ENCODE assay signal across 19 cellular contexts in the genomic region with DNA sequence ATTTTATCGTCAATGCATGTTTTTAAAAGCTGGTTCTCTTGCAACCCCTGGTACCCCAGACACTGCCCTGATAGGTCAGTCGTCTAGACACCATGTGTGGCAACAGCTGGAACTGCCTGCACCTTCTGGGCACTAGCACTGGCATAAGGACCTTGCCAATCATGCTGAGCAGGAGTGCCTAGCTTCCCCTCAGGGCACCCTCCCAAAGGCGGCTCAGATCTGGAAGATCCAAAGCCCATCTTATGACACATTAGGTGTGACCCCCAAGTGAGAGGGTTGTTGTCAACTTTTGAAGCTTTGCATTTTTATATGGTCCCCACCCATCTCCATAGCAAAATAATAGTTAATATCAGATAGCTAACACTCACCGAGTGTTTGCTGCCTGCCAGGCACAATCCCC. TPM values are rescaled to one million over a fixed set of nuclear protein-coding genes. Genes with fewer than 3 reads are reported as not detected.
DNase-seq lines count a peak whose midpoint lies in the region; ATAC-seq and TF ChIP-seq lines count a peak whose summit lies in the region.
"Had no signal": no experiment of that assay in that cellular context is flagged by ENCODE, and none has a peak within 500 bp of the region (broad histone marks: within the 10 kb centered on the region; RNA-seq: fewer than 3 reads in every experiment).

No MANE protein-coding gene starts in this region.

- TF ChIP-seq CTCF in coronary artery (IDR thresholded peaks at IDR 0.05) (no peak), foreskin keratinocyte (conservative IDR thresholded peaks at IDR 0.05) (no peak)

- ATAC-seq in foreskin keratinocyte: no peak

- H3K4me1 ChIP-seq in foreskin keratinocyte: no peaks in the 10 kb centered on the region
- H3K4me1 ChIP-seq: BE2C, HAP-1 had no signal

- peak; percentile 84 for DNase-seq in DMS 273 (lab: John Stamatoyannopoulos, UW; ENCODE audit: unreplicated experiment)
- peak; percentile 45 for DNase-seq in DMS 273 treated with DMSO at 0.1 percent for 48 hours (lab: John Stamatoyannopoulos, UW)
- DNase-seq in coronary artery (ENCODE audit: low spot score): peak; percentile 47
- DNase-seq in ureter (ENCODE audit: low spot score): peak; percentile 12
- no peak for DNase-seq in NCI-H2227 (lab: John Stamatoyannopoulos, UW; ENCODE audit: unreplicated experiment)
- no peak for DNase-seq in NCI-H1092 (lab: John Stamatoyannopoulos, UW)
- no peak for DNase-seq in foreskin keratinocyte
- DNase-seq: ACHN; BE2C; C1 segment of cervical spinal cord; CD4-positive, CD25-positive, alpha-beta regulatory T cell; CD8-positive, alpha-beta memory T cell; COR-L47; DMS153; DMS79; GDM1; GM23248 had no signal

- H3K27me3 ChIP-seq in foreskin keratinocyte: no peaks in the 10 kb centered on the region
- H3K27me3 ChIP-seq: BE2C had no signal

- H3K27ac ChIP-seq in coronary artery (no peak overlapping the region), foreskin keratinocyte (no peak overlapping the region)
- H3K27ac ChIP-seq: GM23248, HL-60 had no signal

- H3K4me3 ChIP-seq in coronary artery: no peak overlapping the region
- H3K4me3 ChIP-seq: GM23248, HAP-1 had no signal

RNA-seq across cellular contexts. Expression of gene EXOC8, which starts 26.0 kb away (rescaled TPM):
- total RNA-seq in ureter: 13.3 TPM
- total RNA-seq in foreskin keratinocyte: 13.5 and 14.8 TPM in 2 replicates
- polyA plus RNA-seq in foreskin keratinocyte: 3.0 and 3.3 TPM in 2 replicates

RNA-seq across cellular contexts. Expression of gene SPRTN, which starts 26.4 kb away (rescaled TPM):
- total RNA-seq in ureter: 10.9 TPM
- 22.0 and 23.3 TPM in 2 replicates for total RNA-seq in foreskin keratinocyte
- 7.3 and 7.6 TPM in 2 replicates for polyA plus RNA-seq in foreskin keratinocyte

Comparison
In these comparisons a context has a peak if more than half of its experiments do, and no peak if none do; other contexts are left out.
1. DNase-seq: peak in DMS 273 (single experiment), DMS 273 treated with DMSO at 0.1 percent for 48 hours (single experiment), coronary artery (single experiment) and ureter (single experiment); none in NCI-H2227 (single experiment), NCI-H1092 (single experiment) and foreskin keratinocyte (0 of 2).